Comparison of ENCODE assay signal across 8 cellular contexts in genomic region chr14:19164426-19164825, GRCh38.
DNase-seq lines count a peak whose midpoint lies in the region; ATAC-seq and TF ChIP-seq lines count a peak whose summit lies in the region.
"Not testable (repeated sequence)": the region's sequence is repeated elsewhere in the genome, so short reads cannot be mapped to it uniquely, and the experiment has no call there.

No MANE protein-coding gene starts in this region.

- not testable (repeated sequence) for H3K36me3 Mint-ChIP-seq in CD14-positive monocyte

- intact Hi-C loops in CD14-positive monocyte (cut with micrococcal nuclease); cardiac septum (cut with DNase I); right cardiac atrium (cut with DNase I); sciatic nerve (cut with DNase I); spleen (cut with DNase I; ENCODE audit: low total_unique reads): not testable (repeated sequence)

- not testable (repeated sequence) for H3K27me3 ChIP-seq in right cardiac atrium (ENCODE audit: control insufficient read depth, insufficient read depth); spleen (replicated peaks in 1 of 7)

- not testable (repeated sequence) for H3K4me1 Mint-ChIP-seq in CD14-positive monocyte

- TF ChIP-seq CTCF in CD14-positive monocyte (IDR thresholded peaks at IDR 0.05); coronary artery (IDR thresholded peaks at IDR 0.05); spleen (IDR thresholded peaks at IDR 0.05 in 8 of 11, conservative IDR thresholded peaks at IDR 0.05 in 3 of 11): not testable (repeated sequence)

- TF ChIP-seq POLR2A in spleen (IDR thresholded peaks at IDR 0.05): not testable (repeated sequence)

- not testable (repeated sequence) for H3K27me3 Mint-ChIP-seq in CD14-positive monocyte (ENCODE audit: low read depth in 3 of 3)

- H3K9me3 Mint-ChIP-seq in CD14-positive monocyte: peaks cover 9 to 40% (median 27%) of the 10 kb centered on the region in 7 donors

- not testable (repeated sequence) for H3K4me3 Mint-ChIP-seq in CD14-positive monocyte

- H3K27ac Mint-ChIP-seq in CD14-positive monocyte: not testable (repeated sequence)

- H3K4me3 ChIP-seq in coronary artery; right cardiac atrium (ENCODE audit: low read length); spleen: not testable (repeated sequence)

- WGBS in right cardiac atrium: no CpG with 5 or more reads among the region's 1 CpG
- WGBS in spleen, 5 donors: no CpG with 5 or more reads among the region's 1 CpG

- H3K9me3 ChIP-seq in right cardiac atrium (ENCODE audit: control insufficient read depth, low read length): not testable (repeated sequence)
- peaks cover 0 to 36% (median 13%) of the 10 kb centered on the region in 8 donors for H3K9me3 ChIP-seq in spleen

- not testable (repeated sequence) for H3K4me1 ChIP-seq in right cardiac atrium (ENCODE audit: control insufficient read depth, insufficient read depth, low read length); spleen

- DNase-seq in CD14-positive monocyte (ENCODE audit: low spot score) (peak; percentile 34), coronary artery (ENCODE audit: low spot score) (peak; percentile 16), cardiac septum (ENCODE audit: low spot score) (peak; percentile 74), right cardiac atrium (peak in 2 of 3 donors; percentile 9 to 26), mesenteric fat pad (ENCODE audit: low spot score) (peak; percentile 88), sciatic nerve (ENCODE audit: low spot score) (peak; percentile 49), spleen (peak; percentile 71)
- DNase-seq in activated CD8-positive, alpha-beta memory T cell treated with anti-CD3 and anti-CD28 coated beads, Interleukin-2, amount 50 U/mL, for 48 hours: peak; percentile 51

- ATAC-seq in right cardiac atrium, sciatic nerve: not testable (repeated sequence)

- not testable (repeated sequence) for H3K27ac ChIP-seq in coronary artery; right cardiac atrium (ENCODE audit: low read length); spleen

- H3K36me3 ChIP-seq in spleen: not testable (repeated sequence)

Comparison
In these comparisons a context has a peak if more than half of its experiments do, and no peak if none do; other contexts are left out.
1. DNase-seq: peak in every context shown above with its lines; median percentile 88 in mesenteric fat pad; 74 in cardiac septum; 71 in spleen; 51 in activated CD8-positive, alpha-beta memory T cell treated with anti-CD3 and anti-CD28 coated beads, Interleukin-2, amount 50 U/mL, for 48 hours; 49 in sciatic nerve; 34 in CD14-positive monocyte; 18 in right cardiac atrium; 16 in coronary artery.